Comparison of ENCODE assay signal across 11 cellular contexts in the genomic region with DNA sequence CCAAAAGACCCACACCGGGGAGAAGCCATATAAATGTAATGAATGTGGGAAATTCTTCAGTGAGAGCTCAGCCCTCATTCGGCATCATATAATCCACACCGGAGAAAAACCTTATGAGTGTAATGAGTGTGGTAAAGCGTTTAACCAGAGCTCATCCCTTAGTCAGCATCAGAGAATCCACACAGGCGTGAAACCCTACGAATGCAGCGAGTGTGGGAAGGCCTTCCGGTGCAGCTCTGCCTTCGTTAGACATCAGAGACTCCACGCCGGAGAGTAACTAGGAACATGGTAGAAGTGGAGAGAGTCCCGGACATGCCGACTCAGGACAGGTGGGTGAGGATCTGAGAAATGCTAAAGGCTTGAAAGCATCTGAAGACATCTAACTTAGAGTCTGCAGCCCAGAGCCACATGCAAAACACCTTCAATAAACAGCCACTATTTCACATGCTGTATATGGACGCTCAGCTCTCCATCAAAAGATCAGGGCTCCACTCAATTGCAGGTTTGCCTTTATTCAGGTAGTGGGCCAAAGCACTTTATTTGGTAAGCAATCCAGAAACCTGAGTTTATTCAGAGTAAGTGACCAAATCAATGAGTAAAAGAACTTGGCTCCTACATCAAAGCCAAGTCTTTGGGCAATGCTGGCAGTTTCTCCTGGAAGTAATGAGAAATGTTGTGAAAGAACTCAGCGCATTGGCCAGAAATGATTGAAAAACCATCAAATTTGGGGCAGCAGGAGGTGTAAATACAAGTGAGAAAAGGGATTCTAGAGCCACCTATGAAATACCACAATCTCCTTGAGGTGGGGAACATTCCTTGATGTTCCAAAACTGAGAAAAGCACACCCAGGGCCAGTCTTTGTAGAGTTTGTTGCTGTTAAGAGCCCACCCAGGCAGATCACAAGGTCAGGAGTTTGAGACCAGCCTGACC. TPM values are rescaled to one million over a fixed set of nuclear protein-coding genes. Genes with fewer than 3 reads are reported as not detected.
DNase-seq lines count a peak whose midpoint lies in the region; ATAC-seq, FAIRE-seq and TF ChIP-seq lines count a peak whose summit lies in the region.
"Had no signal": no experiment of that assay in that cellular context is flagged by ENCODE, and none has a peak within 500 bp of the region (broad histone marks: within the 10 kb centered on the region; RNA-seq: fewer than 3 reads in every experiment).

No MANE protein-coding gene starts in this region.

- POLR2A ChIA-PET in H1 (lab: Charles Lee; ENCODE audit: partially characterized antibody): interaction anchor here (0.7 to 11.3 kb wide), 21 partner anchors 8 to 512 kb away, joined by 3 to 125 read pairs (median 4); a partner anchor contains a TSS

- H3K27ac Mint-ChIP-seq in activated naive CD4-positive, alpha-beta T cell treated with anti-CD3 and anti-CD28 coated beads, Interleukin-2, amount 10 ng/mL, durations not matched to agents 7 days and 5 days: peak overlapping the region; percentile 51
- peak overlapping the region; percentile 99 for H3K27ac Mint-ChIP-seq in stimulated activated naive CD8-positive, alpha-beta T cell treated with anti-CD3 and anti-CD28 coated beads, Interleukin-15, Interleukin-2, amounts not matched to agents 100 ng/mL and 50 ng/mL, for 24 hours

- CTCF ChIA-PET in activated naive CD4-positive, alpha-beta T cell treated with anti-CD3 and anti-CD28 coated beads, Interleukin-2, amount 10 ng/mL, durations not matched to agents 7 days and 5 days (lab: Charles Lee): interaction anchor here (1.1 kb wide), 1 partner anchor 10 kb away, joined by 3 read pairs; no protein-coding TSS in a partner anchor
- CTCF ChIA-PET in H1 (lab: Charles Lee; ENCODE audit: partially characterized antibody): interaction anchor here (1.1 to 1.2 kb wide), 2 partner anchors 10 to 83 kb away, joined by 3 to 4 read pairs; no protein-coding TSS in a partner anchor

- H3K4me1 ChIP-seq in H1 (replicated peaks in 1 of 4; ENCODE audit: control insufficient read depth in 3 of 4, insufficient read depth in 4 of 4, low read length in 3 of 4): peaks cover 0 to 4% (median under 1%) of the 10 kb centered on the region in 4 experiments; a peak in 2 of 7 replicates

- H2BK120ac ChIP-seq in H1 (replicated peaks; ENCODE audit: low read depth, low read length): no peak overlapping the region

- H3K9me3 Mint-ChIP-seq in activated naive CD4-positive, alpha-beta T cell treated with anti-CD3 and anti-CD28 coated beads, Interleukin-2, amount 10 ng/mL, durations not matched to agents 7 days and 5 days: peaks cover 40% of the 10 kb centered on the region
- H3K9me3 Mint-ChIP-seq in stimulated activated naive CD8-positive, alpha-beta T cell treated with anti-CD3 and anti-CD28 coated beads, Interleukin-15, Interleukin-2, amounts not matched to agents 100 ng/mL and 50 ng/mL, for 24 hours: peaks cover 8% of the 10 kb centered on the region

- no peak overlapping the region for H3K23ac ChIP-seq in H1 (ENCODE audit: insufficient read length)

- DNase-seq in activated naive CD4-positive, alpha-beta T cell treated with anti-CD3 and anti-CD28 coated beads, Interleukin-2, amount 10 ng/mL, durations not matched to agents 7 days and 5 days: no peak
- DNase-seq in activated naive CD4-positive, alpha-beta T cell treated with Interleukin-2 at 50 U/mL for 16 hours: no peak
- DNase-seq in RCC 7860 (ENCODE audit: low spot score) (peak; percentile 24), H1 (ENCODE audit: low read depth in 1 of 2, low spot score in 2 of 2) (peak in 1 of 2 experiments; percentile 54), NCI-H526 (lab: John Stamatoyannopoulos, UW) (no peak), brain microvascular endothelial cell (no peak)
- DNase-seq: CD4-positive, CD25-positive, alpha-beta regulatory T cell; central memory CD4-positive, alpha-beta T cell had no signal

- H4K20me1 ChIP-seq in H1 (replicated peaks in 1 of 2; ENCODE audit: control insufficient read depth in 1 of 2, insufficient read depth in 2 of 2, low read length in 2 of 2): peaks cover 17 to 24% of the 10 kb centered on the region in 2 experiments

- 92% methylated on average over 15 of the region's 15 CpGs; no CpG with 5 or more reads in 1 of the 2 experiments for WGBS in H1 (ENCODE audit: extremely low coverage in 1 of 2, insufficient coverage in 1 of 2, insufficient read length in 1 of 2, insufficient replicate concordance in 2 of 2, low coverage in 1 of 2, low lambda C conversion rate in 2 of 2, missing lambda C conversion rate in 1 of 2), 2 experiments

- no peak overlapping the region for H3K4me2 ChIP-seq in H1 (ENCODE audit: insufficient read depth in 1 of 2, low read depth in 2 of 2, low read length in 2 of 2)

- no peak for ATAC-seq in HG03135 (IDR thresholded peaks at IDR 0.05; ENCODE audit: unreplicated experiment)

- no peak overlapping the region for H2BK12ac ChIP-seq in H1 (ENCODE audit: low read depth, low read length)

- no peak overlapping the region for H2BK5ac ChIP-seq in H1 (ENCODE audit: low read depth, low read length)

- no peak overlapping the region for H3K18ac ChIP-seq in H1 (ENCODE audit: extremely low read depth, low read length)

- H2AK5ac ChIP-seq in H1 (ENCODE audit: low read depth, low read length): no peak overlapping the region

- peak; percentile 54 to 67; a peak in 2 of 3 replicates for TF ChIP-seq POLR2A in H1 (IDR thresholded peaks at IDR 0.05; ENCODE audit: control extremely low read depth in 1 of 2, low read depth in 2 of 2, low read length in 2 of 2)

- TF ChIP-seq CTCF in H1 (IDR thresholded peaks at IDR 0.05; ENCODE audit: control extremely low read depth in 1 of 3, insufficient read depth in 1 of 3, low read depth in 1 of 3, low read length in 3 of 3): no peak
- no peak for TF ChIP-seq CTCF in brain microvascular endothelial cell (IDR thresholded peaks at IDR 0.05; ENCODE audit: low read depth, low read length, missing control alignments)

- TF ChIP-seq EP300 in H1 (IDR thresholded peaks at IDR 0.05; ENCODE audit: borderline replicate concordance in 1 of 2, low read depth in 2 of 2, low read length in 2 of 2): no peak

- H4K5ac ChIP-seq in H1 (ENCODE audit: insufficient read length, low read depth, low read length): no peak overlapping the region

- H3K27ac ChIP-seq in H1 (ENCODE audit: low read depth, low read length) (no peak overlapping the region), brain microvascular endothelial cell (no peak overlapping the region)

- H3K36me3 Mint-ChIP-seq in activated naive CD4-positive, alpha-beta T cell treated with anti-CD3 and anti-CD28 coated beads, Interleukin-2, amount 10 ng/mL, durations not matched to agents 7 days and 5 days: peaks cover 93% of the 10 kb centered on the region
- H3K36me3 Mint-ChIP-seq in stimulated activated naive CD8-positive, alpha-beta T cell treated with anti-CD3 and anti-CD28 coated beads, Interleukin-15, Interleukin-2, amounts not matched to agents 100 ng/mL and 50 ng/mL, for 24 hours (ENCODE audit: low read depth): peaks cover 92% of the 10 kb centered on the region

- no peak overlapping the region for H2BK20ac ChIP-seq in H1 (ENCODE audit: low read length)

- no peaks in the 10 kb centered on the region for H3K27me3 Mint-ChIP-seq in activated naive CD4-positive, alpha-beta T cell treated with anti-CD3 and anti-CD28 coated beads, Interleukin-2, amount 10 ng/mL, durations not matched to agents 7 days and 5 days
- H3K27me3 Mint-ChIP-seq in stimulated activated naive CD8-positive, alpha-beta T cell treated with anti-CD3 and anti-CD28 coated beads, Interleukin-15, Interleukin-2, amounts not matched to agents 100 ng/mL and 50 ng/mL, for 24 hours: no peaks in the 10 kb centered on the region
- H3K27me3 Mint-ChIP-seq: CD4-positive, CD25-positive, alpha-beta regulatory T cell had no signal

- H2AFZ ChIP-seq in H1 (ENCODE audit: low read length): no peak overlapping the region

- H3K4me3 Mint-ChIP-seq in activated naive CD4-positive, alpha-beta T cell treated with anti-CD3 and anti-CD28 coated beads, Interleukin-2, amount 10 ng/mL, durations not matched to agents 7 days and 5 days: no peak overlapping the region
- H3K4me3 Mint-ChIP-seq in stimulated activated naive CD8-positive, alpha-beta T cell treated with anti-CD3 and anti-CD28 coated beads, Interleukin-15, Interleukin-2, amounts not matched to agents 100 ng/mL and 50 ng/mL, for 24 hours: no peak overlapping the region

- FAIRE-seq in RCC 7860 (lab: Jason Lieb, UNC) (no peak), H1 (lab: Jason Lieb, UNC) (no peak)
- FAIRE-seq: TTC549 had no signal

- H3K36me3 ChIP-seq in H1 (ENCODE audit: control insufficient read depth in 2 of 4, insufficient read depth in 4 of 4, low read length in 3 of 4): peaks cover 32 to 78% (median 64%) of the 10 kb centered on the region in 4 experiments
- H3K36me3 ChIP-seq in brain microvascular endothelial cell (replicated peaks): peaks cover 89% of the 10 kb centered on the region

- no peak overlapping the region for H3K9ac ChIP-seq in H1 (replicated peaks in 1 of 4; ENCODE audit: extremely low read depth in 1 of 4, low read depth in 3 of 4, low read length in 3 of 4)

- no peak overlapping the region for H3K4ac ChIP-seq in H1 (replicated peaks; ENCODE audit: insufficient read length, low read depth, low read length)

- H3K9me3 ChIP-seq in H1 (ENCODE audit: insufficient read depth in 2 of 2, low read depth in 1 of 2, low read length in 1 of 2): 0 out of 4 replicates have a peak, but pooled peaks cover 0 to 5% of the 10 kb centered on the region in 2 experiments

- peaks cover 13% of the 10 kb centered on the region for H3K23me2 ChIP-seq in H1 (ENCODE audit: low read depth, low read length)

- no peak overlapping the region for H4K91ac ChIP-seq in H1 (replicated peaks; ENCODE audit: insufficient read length, low read length)

- no peak overlapping the region for H3K14ac ChIP-seq in H1 (ENCODE audit: insufficient read length)

- in situ Hi-C loops in brain microvascular endothelial cell (cut with HindIII; ENCODE audit: low pct_ligation_motif_present, low sequenced_read_pairs): no loop called here

- peaks cover 8 to 23% of the 10 kb centered on the region in 2 experiments for H3K79me2 ChIP-seq in H1 (ENCODE audit: control insufficient read depth in 1 of 2, insufficient read depth in 2 of 2, low read length in 2 of 2)

- no peak overlapping the region for H2BK15ac ChIP-seq in H1 (ENCODE audit: low read length)

- no peak overlapping the region for H4K8ac ChIP-seq in H1 (ENCODE audit: extremely low read depth, insufficient read depth, low read length)

- no peaks in the 10 kb centered on the region for H3K27me3 ChIP-seq in H1 (replicated peaks in 1 of 4; ENCODE audit: control insufficient read depth in 3 of 4, extremely low read depth in 1 of 4, insufficient read depth in 3 of 4, low read length in 3 of 4)
- H3K27me3 ChIP-seq in brain microvascular endothelial cell (replicated peaks): no peaks in the 10 kb centered on the region

- peaks cover 5% of the 10 kb centered on the region; the same call in 1 of the 2 replicates for H3K79me1 ChIP-seq in H1 (ENCODE audit: low read depth, low read length)

- no peak for TF ChIP-seq RAD21 in H1 (IDR thresholded peaks at IDR 0.05 in 1 of 2, conservative IDR thresholded peaks at IDR 0.05 in 1 of 2; ENCODE audit: low read depth in 2 of 2, low read length in 2 of 2)

- H3K4me3 ChIP-seq in H1 (ENCODE audit: extremely low read depth in 1 of 4, insufficient read depth in 2 of 4, low read depth in 3 of 4, low read length in 4 of 4) (no peak overlapping the region), brain microvascular endothelial cell (ENCODE audit: low read depth, low read length) (no peak overlapping the region)

- no peak overlapping the region for H3K56ac ChIP-seq in H1 (replicated peaks; ENCODE audit: insufficient read length, low read depth, low read length)

- peaks cover 29% of the 10 kb centered on the region for H3K4me1 Mint-ChIP-seq in activated naive CD4-positive, alpha-beta T cell treated with anti-CD3 and anti-CD28 coated beads, Interleukin-2, amount 10 ng/mL, durations not matched to agents 7 days and 5 days
- H3K4me1 Mint-ChIP-seq in stimulated activated naive CD8-positive, alpha-beta T cell treated with anti-CD3 and anti-CD28 coated beads, Interleukin-15, Interleukin-2, amounts not matched to agents 100 ng/mL and 50 ng/mL, for 24 hours (ENCODE audit: low read depth): peaks cover 38% of the 10 kb centered on the region

RNA-seq across cellular contexts. Expression of a gene that starts 6.0 kb away (rescaled TPM):
- total RNA-seq in H1 (2021; fragmentation: NEBNext Ultra II Directional; extraction: Animal tissue kit (Norgen Biotek cat#: 25700)): 1,993 and 2,006 TPM in 2 replicates
- polyA plus RNA-seq in H1 (2011; rRNA removed): 4,427 and 4,892 TPM in 2 replicates
- 5,729 TPM for polyA plus RNA-seq in H1 (2011; cell fraction: cytosol; rRNA removed)
- polyA plus RNA-seq in H1 (2011; cell fraction: nucleus; rRNA removed): 1,855 TPM
- polyA plus RNA-seq in H1 (2012, experiment 1 of 2): 3,132 to 3,522 TPM (median 3,375 TPM) in 4 replicates
- polyA plus RNA-seq in H1 (2012, experiment 2 of 2): 5,820 TPM
- 3,402 TPM for polyA plus RNA-seq in H1 (2013, experiment 1 of 2)
- polyA plus RNA-seq in H1 (2013, experiment 2 of 2): 3,308 TPM
- 609 and 632 TPM in 2 replicates for polyA minus RNA-seq in H1 (2011; rRNA and poly(A)+ RNA removed)
- 823 TPM for polyA minus RNA-seq in H1 (2011; cell fraction: cytosol; rRNA and poly(A)+ RNA removed)
- polyA minus RNA-seq in H1 (2011; cell fraction: nucleus; rRNA and poly(A)+ RNA removed): 843 TPM

RNA-seq across cellular contexts. Expression of a gene that starts 6.1 kb away (rescaled TPM):
- total RNA-seq in H1 (2021; fragmentation: NEBNext Ultra II Directional; extraction: Animal tissue kit (Norgen Biotek cat#: 25700)): 18.3 and 18.8 TPM in 2 replicates
- 9.7 and 16.2 TPM in 2 replicates for polyA plus RNA-seq in H1 (2011; rRNA removed)
- 14.4 TPM for polyA plus RNA-seq in H1 (2011; cell fraction: cytosol; rRNA removed)
- polyA plus RNA-seq in H1 (2011; cell fraction: nucleus; rRNA removed): 38.1 TPM
- 13.0 to 19.6 TPM (median 17.2 TPM) in 4 replicates for polyA plus RNA-seq in H1 (2012, experiment 1 of 2)
- polyA plus RNA-seq in H1 (2012, experiment 2 of 2): 17.2 TPM
- polyA plus RNA-seq in H1 (2013, experiment 1 of 2): 10.1 TPM
- polyA plus RNA-seq in H1 (2013, experiment 2 of 2): 9.4 TPM
- polyA minus RNA-seq in H1 (2011; rRNA and poly(A)+ RNA removed): 9.7 and 10.9 TPM in 2 replicates
- 12.3 TPM for polyA minus RNA-seq in H1 (2011; cell fraction: cytosol; rRNA and poly(A)+ RNA removed)
- polyA minus RNA-seq in H1 (2011; cell fraction: nucleus; rRNA and poly(A)+ RNA removed): 21.2 TPM

RNA-seq across cellular contexts. Expression of a gene that starts 21.0 kb away (rescaled TPM):
- 7.4 and 7.6 TPM in 2 replicates for total RNA-seq in H1 (2021; fragmentation: NEBNext Ultra II Directional; extraction: Animal tissue kit (Norgen Biotek cat#: 25700))
- polyA plus RNA-seq in H1 (2011; rRNA removed): 2.4 and 2.7 TPM in 2 replicates
- polyA plus RNA-seq in H1 (2011; cell fraction: cytosol; rRNA removed): 3.0 TPM
- 4.6 TPM for polyA plus RNA-seq in H1 (2011; cell fraction: nucleus; rRNA removed)
- 3.8 to 4.6 TPM (median 4.2 TPM) in 4 replicates for polyA plus RNA-seq in H1 (2012, experiment 1 of 2)
- polyA plus RNA-seq in H1 (2012, experiment 2 of 2): 0.77 TPM
- 1.8 TPM for polyA plus RNA-seq in H1 (2013, experiment 1 of 2)
- 2.0 TPM for polyA plus RNA-seq in H1 (2013, experiment 2 of 2)
- 20.6 and 21.1 TPM in 2 replicates for polyA minus RNA-seq in H1 (2011; rRNA and poly(A)+ RNA removed)
- polyA minus RNA-seq in H1 (2011; cell fraction: cytosol; rRNA and poly(A)+ RNA removed): 6.9 TPM
- polyA minus RNA-seq in H1 (2011; cell fraction: nucleus; rRNA and poly(A)+ RNA removed): 18.3 TPM

RNA-seq across cellular contexts. Expression of a gene that starts 48.2 kb away (rescaled TPM):
- total RNA-seq in H1 (2021; fragmentation: NEBNext Ultra II Directional; extraction: Animal tissue kit (Norgen Biotek cat#: 25700)): 24.6 and 25.6 TPM in 2 replicates
- polyA plus RNA-seq in H1 (2011; rRNA removed): 30.9 and 36.4 TPM in 2 replicates
- polyA plus RNA-seq in H1 (2011; cell fraction: cytosol; rRNA removed): 21.7 TPM
- polyA plus RNA-seq in H1 (2011; cell fraction: nucleus; rRNA removed): 65.2 TPM
- polyA plus RNA-seq in H1 (2012, experiment 1 of 2): 13.3 to 27.8 TPM (median 23.7 TPM) in 4 replicates
- polyA plus RNA-seq in H1 (2012, experiment 2 of 2): 25.4 TPM
- 24.7 TPM for polyA plus RNA-seq in H1 (2013, experiment 1 of 2)
- polyA plus RNA-seq in H1 (2013, experiment 2 of 2): 24.9 TPM
- polyA minus RNA-seq in H1 (2011; rRNA and poly(A)+ RNA removed): 18.3 and 19.1 TPM in 2 replicates
- polyA minus RNA-seq in H1 (2011; cell fraction: cytosol; rRNA and poly(A)+ RNA removed): 19.2 TPM
- 24.4 TPM for polyA minus RNA-seq in H1 (2011; cell fraction: nucleus; rRNA and poly(A)+ RNA removed)
